Comparison of ENCODE assay signal across 16 cellular contexts in genomic region chr14:65434216-65434850, GRCh38. TPM values are rescaled to one million over a fixed set of nuclear protein-coding genes. Genes with fewer than 3 reads are reported as not detected.
A peak's percentile ranks its signal among the peaks of the same experiment; 100 is the strongest.
DNase-seq lines count a peak whose midpoint lies in the region; ATAC-seq and TF ChIP-seq lines count a peak whose summit lies in the region.
"Had no signal": no experiment of that assay in that cellular context is flagged by ENCODE, and none has a peak within 500 bp of the region (broad histone marks: within the 10 kb centered on the region; RNA-seq: fewer than 3 reads in every experiment).

No MANE protein-coding gene starts in this region.

- in situ Hi-C loops in mammary epithelial cell (cut with MboI; ENCODE audit: low sequenced_read_pairs in 2 of 2): no loop called here

- H3K4me3 ChIP-seq in mammary epithelial cell (replicated peaks in 1 of 3; ENCODE audit: insufficient read depth in 1 of 3, low read depth in 2 of 3, low read length in 3 of 3): no peak overlapping the region
- H3K4me3 ChIP-seq in lower leg skin (ENCODE audit: low read depth, poor library complexity, severe bottlenecking): no peak overlapping the region
- H3K4me3 ChIP-seq: prostate gland had no signal

- DNase-seq in D341Med (ENCODE audit: low spot score) (peak; percentile 33), myocyte (ENCODE audit: low read depth) (peak; percentile 6), mammary epithelial cell (no peak), lower leg skin (ENCODE audit: low spot score in 2 of 2) (no peak)
- DNase-seq in activated T-helper 2 cell treated with anti-CD3 and anti-CD28 coated beads, Interferon-gamma antibody, Interleukin-2, Interleukin-4, amounts not matched to agents 10 μg/mL and 5 μg/mL and 100 μg/mL, durations not matched to agents 14 hours and 24 hours and 36 hours (ENCODE audit: low spot score): no peak
- DNase-seq in CD4-positive, alpha-beta T cell: no peak
- DNase-seq: activated effector memory CD4-positive, alpha-beta T cell treated with Interleukin-2 at 50 U/mL for 16 hours; EL; NCI-H1694 treated with DMSO at 0.1 percent for 48 hours; NCI-H774; SHP77; stimulated activated naive B cell treated with anti-CD40 and anti-IgM and Interleukin-4, amounts not matched to agents 10 μg/mL and 1 μg/mL and 100 μg/mL, for 72 hours had no signal

- no peaks in the 10 kb centered on the region for H3K27me3 Mint-ChIP-seq in activated T-helper 2 cell treated with anti-CD3 and anti-CD28 coated beads, Interferon-gamma antibody, Interleukin-2, Interleukin-4, amounts not matched to agents 10 μg/mL and 5 μg/mL and 100 μg/mL, durations not matched to agents 14 hours and 24 hours and 36 hours (ENCODE audit: low read depth)
- H3K27me3 Mint-ChIP-seq in CD4-positive, alpha-beta T cell: no peaks in the 10 kb centered on the region
- H3K27me3 Mint-ChIP-seq: IgD-negative memory B cell; stimulated activated naive B cell treated with anti-CD40 and anti-IgM and Interleukin-4, amounts not matched to agents 10 μg/mL and 1 μg/mL and 100 μg/mL, for 72 hours had no signal

- ATAC-seq in HG02973 (IDR thresholded peaks at IDR 0.05; ENCODE audit: unreplicated experiment): no peak
- no peak for ATAC-seq in CD4-positive, alpha-beta T cell (ENCODE audit: poor library complexity)
- ATAC-seq: stimulated activated naive B cell treated with anti-CD40 and anti-IgM and Interleukin-4, amounts not matched to agents 10 μg/mL and 1 μg/mL and 100 μg/mL, for 72 hours had no signal

- H3K4me2 ChIP-seq in mammary epithelial cell (ENCODE audit: insufficient read depth, low read depth, low read length): no peak overlapping the region

- TF ChIP-seq CTCF in mammary epithelial cell (conservative IDR thresholded peaks at IDR 0.05 in 1 of 2, IDR thresholded peaks at IDR 0.05 in 1 of 2; ENCODE audit: extremely low read depth in 1 of 2, insufficient read depth in 1 of 2, low read depth in 1 of 2, low read length in 2 of 2) (no peak), lower leg skin (IDR thresholded peaks at IDR 0.05) (no peak)
- no peak for TF ChIP-seq CTCF in CD4-positive, alpha-beta T cell (IDR thresholded peaks at IDR 0.05)

- no peak overlapping the region for H3K9ac ChIP-seq in mammary epithelial cell (ENCODE audit: insufficient read depth, low read length)

- peaks cover 58% of the 10 kb centered on the region for H3K36me3 Mint-ChIP-seq in activated T-helper 2 cell treated with anti-CD3 and anti-CD28 coated beads, Interferon-gamma antibody, Interleukin-2, Interleukin-4, amounts not matched to agents 10 μg/mL and 5 μg/mL and 100 μg/mL, durations not matched to agents 14 hours and 24 hours and 36 hours (ENCODE audit: low read depth)
- peaks cover 38% of the 10 kb centered on the region for H3K36me3 Mint-ChIP-seq in CD4-positive, alpha-beta T cell (ENCODE audit: low read depth)

- H3K9me3 Mint-ChIP-seq in activated T-helper 2 cell treated with anti-CD3 and anti-CD28 coated beads, Interferon-gamma antibody, Interleukin-2, Interleukin-4, amounts not matched to agents 10 μg/mL and 5 μg/mL and 100 μg/mL, durations not matched to agents 14 hours and 24 hours and 36 hours: peaks cover 11% of the 10 kb centered on the region
- peaks cover 3% of the 10 kb centered on the region for H3K9me3 Mint-ChIP-seq in CD4-positive, alpha-beta T cell
- H3K9me3 Mint-ChIP-seq: stimulated activated naive B cell treated with anti-CD40 and anti-IgM and Interleukin-4, amounts not matched to agents 10 μg/mL and 1 μg/mL and 100 μg/mL, for 72 hours had no signal

- peak overlapping the region; percentile 46 for H3K27ac Mint-ChIP-seq in activated T-helper 2 cell treated with anti-CD3 and anti-CD28 coated beads, Interferon-gamma antibody, Interleukin-2, Interleukin-4, amounts not matched to agents 10 μg/mL and 5 μg/mL and 100 μg/mL, durations not matched to agents 14 hours and 24 hours and 36 hours
- H3K27ac Mint-ChIP-seq in CD4-positive, alpha-beta T cell: no peak overlapping the region
- H3K27ac Mint-ChIP-seq: stimulated activated naive B cell treated with anti-CD40 and anti-IgM and Interleukin-4, amounts not matched to agents 10 μg/mL and 1 μg/mL and 100 μg/mL, for 72 hours had no signal

- no TSS peak for BruUV-seq in mammary epithelial cell (replicated peaks; lab: Mats Ljungman, UMichigan)

- TF ChIP-seq POLR2A in lower leg skin (IDR thresholded peaks at IDR 0.05): no peak

- H3K27ac ChIP-seq in KOPT-K1 (ENCODE audit: low read depth, low read length, poor library complexity, severe bottlenecking): peak overlapping the region; percentile 12
- no peak overlapping the region for H3K27ac ChIP-seq in mammary epithelial cell (ENCODE audit: insufficient read depth, low read depth, low read length)
- H3K27ac ChIP-seq in CD4-positive, alpha-beta T cell (ENCODE audit: low read depth, low read length): no peak overlapping the region
- H3K27ac ChIP-seq: prostate gland had no signal

- no peak overlapping the region for H2AFZ ChIP-seq in mammary epithelial cell (ENCODE audit: low read depth, low read length)

- dilution Hi-C loops in mammary epithelial cell (cut with HindIII; ENCODE audit: low sequenced_read_pairs): no loop called here

- intact Hi-C loops in activated T-helper 2 cell treated with anti-CD3 and anti-CD28 coated beads, Interferon-gamma antibody, Interleukin-2, Interleukin-4, amounts not matched to agents 10 μg/mL and 5 μg/mL and 100 μg/mL, durations not matched to agents 14 hours and 24 hours and 36 hours (cut with micrococcal nuclease): loop anchor here (10.0 kb wide), 1 partner anchor 270 kb away; no protein-coding TSS in a partner anchor
- intact Hi-C loops in mammary epithelial cell (cut with micrococcal nuclease): no loop called here
- intact Hi-C loops in lower leg skin (cut with DNase I; ENCODE audit: low total_unique reads): no loop called here
- intact Hi-C loops in CD4-positive, alpha-beta T cell (cut with DNase I, micrococcal nuclease): no loop called here

- H3K4me3 Mint-ChIP-seq in activated T-helper 2 cell treated with anti-CD3 and anti-CD28 coated beads, Interferon-gamma antibody, Interleukin-2, Interleukin-4, amounts not matched to agents 10 μg/mL and 5 μg/mL and 100 μg/mL, durations not matched to agents 14 hours and 24 hours and 36 hours (ENCODE audit: low read depth): no peak overlapping the region
- H3K4me3 Mint-ChIP-seq in CD4-positive, alpha-beta T cell: no peak overlapping the region

- CTCF ChIA-PET in mammary epithelial cell (lab: Charles Lee; ENCODE audit: low non-redundant PET): no interaction called here
- CTCF ChIA-PET in CD4-positive, alpha-beta T cell (lab: Charles Lee): no interaction called here

- H3K36me3 ChIP-seq in KOPT-K1 (ENCODE audit: insufficient read depth, low read length) (peaks cover 24% of the 10 kb centered on the region), mammary epithelial cell (ENCODE audit: insufficient read depth, low read length) (no peaks in the 10 kb centered on the region)
- H3K36me3 ChIP-seq: prostate gland had no signal

- no peaks in the 10 kb centered on the region for H3K27me3 ChIP-seq in mammary epithelial cell (ENCODE audit: insufficient read depth, low read length)
- H3K27me3 ChIP-seq in CD4-positive, alpha-beta T cell (ENCODE audit: control insufficient read depth, insufficient read depth, low read length): no peaks in the 10 kb centered on the region

- H3K4me1 ChIP-seq in mammary epithelial cell (ENCODE audit: insufficient read depth, low read length): no peaks in the 10 kb centered on the region
- H3K4me1 ChIP-seq: prostate gland had no signal

- POLR2A ChIA-PET in CD4-positive, alpha-beta T cell (lab: Charles Lee): no interaction called here

- 64% methylated on average over 3 of the region's 3 CpGs for WGBS in mammary epithelial cell (ENCODE audit: low coverage, missing lambda C conversion rate)
- 56% methylated on average over 3 of the region's 3 CpGs for WGBS in lower leg skin, 2 donors

- H3K9me3 ChIP-seq in KOPT-K1 (ENCODE audit: insufficient read depth, low read length, poor library complexity, severe bottlenecking) (peaks cover 15% of the 10 kb centered on the region), mammary epithelial cell (replicated peaks; ENCODE audit: insufficient read depth, low read length) (no peaks in the 10 kb centered on the region)
- H3K9me3 ChIP-seq in CD4-positive, alpha-beta T cell (ENCODE audit: control insufficient read depth, low read length): peaks cover 3% of the 10 kb centered on the region
- H3K9me3 ChIP-seq: prostate gland had no signal

- peaks cover 5% of the 10 kb centered on the region for H3K79me2 ChIP-seq in mammary epithelial cell (ENCODE audit: insufficient read depth, low read length)

- no peaks in the 10 kb centered on the region for H4K20me1 ChIP-seq in mammary epithelial cell (ENCODE audit: insufficient read depth, low read length)

- peaks cover 57% of the 10 kb centered on the region for H3K4me1 Mint-ChIP-seq in activated T-helper 2 cell treated with anti-CD3 and anti-CD28 coated beads, Interferon-gamma antibody, Interleukin-2, Interleukin-4, amounts not matched to agents 10 μg/mL and 5 μg/mL and 100 μg/mL, durations not matched to agents 14 hours and 24 hours and 36 hours (ENCODE audit: low read depth)
- peaks cover 63% of the 10 kb centered on the region for H3K4me1 Mint-ChIP-seq in CD4-positive, alpha-beta T cell (ENCODE audit: low read depth)

RNA-seq across cellular contexts. Expression of gene FUT8, which starts 21.8 kb away (rescaled TPM):
- 110 and 124 TPM in 2 replicates for total RNA-seq in activated T-helper 2 cell treated with anti-CD3 and anti-CD28 coated beads, Interferon-gamma antibody, Interleukin-2, Interleukin-4, amounts not matched to agents 10 μg/mL and 5 μg/mL and 100 μg/mL, durations not matched to agents 14 hours and 24 hours and 36 hours
- total RNA-seq in myocyte (22.2 and 42.6 TPM in 2 replicates), mammary epithelial cell (10 to 100 TPM; 14.4 to 22.0 TPM), lower leg skin (10 to 100 TPM; 17.9 to 28.0 (median 25.2) TPM)
- polyA plus RNA-seq in myocyte (2012): 9.1 TPM
- 12.7 TPM for polyA plus RNA-seq in mammary epithelial cell
- polyA minus RNA-seq in mammary epithelial cell: 63.8 TPM
- 10 to 100 TPM; 31.3 to 39.1 TPM for total RNA-seq in CD4-positive, alpha-beta T cell

Comparison
In these comparisons a context has a peak if more than half of its experiments do, and no peak if none do; other contexts are left out.
1. DNase-seq: peak in D341Med (single experiment) and myocyte (single experiment); none in activated T-helper 2 cell treated with anti-CD3 and anti-CD28 coated beads, Interferon-gamma antibody, Interleukin-2, Interleukin-4, amounts not matched to agents 10 μg/mL and 5 μg/mL and 100 μg/mL, durations not matched to agents 14 hours and 24 hours and 36 hours (single experiment), mammary epithelial cell (single experiment), lower leg skin (0 of 2) and CD4-positive, alpha-beta T cell (0 of 10).